In the genomic region with DNA sequence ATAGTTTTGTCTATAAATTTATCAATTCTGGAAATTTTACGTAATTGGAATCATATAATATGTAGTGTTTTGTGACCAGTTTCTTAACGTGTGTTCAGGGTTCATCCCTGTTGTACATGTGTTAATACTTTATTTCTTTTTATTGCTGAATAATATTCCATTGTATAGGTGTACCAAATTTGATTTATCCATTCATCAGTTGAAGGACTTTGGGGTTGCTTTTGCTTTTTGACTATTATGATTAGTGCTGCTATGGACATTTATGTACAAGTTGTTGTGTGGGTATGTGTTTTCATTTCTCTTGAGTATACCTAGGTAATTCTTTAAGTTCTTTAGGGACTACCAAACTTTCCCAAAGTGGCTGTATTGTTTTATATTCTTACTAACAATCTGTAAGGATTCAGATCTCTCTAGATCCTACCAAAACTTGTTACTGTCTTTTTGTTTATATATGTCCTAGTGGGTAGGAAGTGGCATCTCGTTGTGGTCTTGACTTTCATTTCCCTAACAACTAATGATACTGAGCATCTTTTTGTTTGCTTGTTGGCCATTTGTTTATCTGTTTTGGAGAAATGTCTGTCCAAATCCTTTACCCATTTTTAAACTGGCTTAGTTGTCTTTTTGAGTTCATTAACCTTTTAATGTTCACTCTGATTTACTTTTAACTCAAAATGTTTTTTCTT, we compare ENCODE assay signal across 14 cellular contexts.
DNase-seq lines count a peak whose midpoint lies in the region; ATAC-seq lines count a peak whose summit lies in the region.
"Had no signal": no experiment of that assay in that cellular context is flagged by ENCODE, and none has a peak within 500 bp of the region (broad histone marks: within the 10 kb centered on the region; RNA-seq: fewer than 3 reads in every experiment).

No MANE protein-coding gene starts in this region.

- peak; percentile 49 for DNase-seq in NOMO-1 treated with DMSO at 0.1 percent for 48 hours (lab: John Stamatoyannopoulos, UW; ENCODE audit: unreplicated experiment)
- no peak for DNase-seq in NOMO-1 treated with dmso at 0.1 percent for 144 hours (lab: John Stamatoyannopoulos, UW; ENCODE audit: unreplicated experiment)
- DNase-seq in epithelial cell of prostate (ENCODE audit: low read depth, low spot score): no peak
- DNase-seq in hippocampal formation (lab: John Stamatoyannopoulos, UW): no peak
- DNase-seq in NCI-H774 (lab: John Stamatoyannopoulos, UW): no peak
- DNase-seq: brain microvascular endothelial cell; lower lobe of right lung; ovary; Peyer's patch; stimulated activated naive CD4-positive, alpha-beta T cell had no signal

- peak overlapping the region; percentile 39 for H3K27ac ChIP-seq in epithelial cell of prostate
- H3K27ac ChIP-seq: 22Rv1, brain microvascular endothelial cell, lower lobe of right lung, ovary, Peyer's patch had no signal

- ATAC-seq in GM21529 (IDR thresholded peaks at IDR 0.05; ENCODE audit: unreplicated experiment) (peak; percentile 65), HG03175 (IDR thresholded peaks at IDR 0.05; ENCODE audit: unreplicated experiment) (peak; percentile 87), HG03565 (IDR thresholded peaks at IDR 0.05; ENCODE audit: unreplicated experiment) (no peak)
- ATAC-seq: lower lobe of right lung had no signal
